9 cellular contexts compared by ENCODE assay signal in the genomic region with DNA sequence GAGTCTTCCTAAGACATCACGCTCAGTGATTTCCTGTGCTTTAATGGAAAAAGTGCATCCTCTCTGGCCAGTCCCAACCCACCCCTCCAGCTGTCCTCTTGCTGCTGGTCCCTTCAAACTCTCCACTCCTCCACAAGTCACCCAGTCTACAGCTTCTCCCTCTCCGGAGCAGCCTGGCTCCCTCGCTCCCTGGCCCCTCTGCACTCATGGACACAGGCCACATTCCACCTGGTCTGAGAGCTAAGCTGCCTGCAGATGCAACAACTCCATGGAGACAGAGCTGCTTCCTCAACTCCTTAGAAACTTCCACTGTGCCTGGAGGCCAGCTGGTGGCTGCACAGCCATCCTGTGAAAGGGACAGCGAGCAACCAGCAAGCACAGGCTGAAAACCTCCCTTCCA.
"Had no signal": no experiment of that assay in that cellular context is flagged by ENCODE, and none has a peak within 500 bp of the region (broad histone marks: within the 10 kb centered on the region; RNA-seq: fewer than 3 reads in every experiment).

No MANE protein-coding gene starts in this region.

- H3K9ac ChIP-seq: GM23248 had no signal

- DNase-seq: GM23248, H7, HFFc6, KBM-7 had no signal

- H3K4me1 Mint-ChIP-seq: IgD-negative memory B cell had no signal

- FAIRE-seq: HepG2 had no signal

- H3K9me3 ChIP-seq: HAP-1 had no signal

- ATAC-seq: HCT116, HepG2 had no signal

- H3K36me3 Mint-ChIP-seq: IgD-negative memory B cell had no signal

- H3K4me3 Mint-ChIP-seq: HFFc6 had no signal

- H2AFZ ChIP-seq: GM23248 had no signal

- H3K4me1 ChIP-seq: HAP-1 had no signal

- H3K27ac Mint-ChIP-seq: HFFc6, IgD-negative memory B cell had no signal

- H3K36me3 ChIP-seq: HAP-1 had no signal

- H3K4me3 ChIP-seq: GM23248, HAP-1 had no signal

- H3K27ac ChIP-seq: GM23248, HL-60 had no signal
